Comparison of ENCODE assay signal across 22 cellular contexts in the genomic region with DNA sequence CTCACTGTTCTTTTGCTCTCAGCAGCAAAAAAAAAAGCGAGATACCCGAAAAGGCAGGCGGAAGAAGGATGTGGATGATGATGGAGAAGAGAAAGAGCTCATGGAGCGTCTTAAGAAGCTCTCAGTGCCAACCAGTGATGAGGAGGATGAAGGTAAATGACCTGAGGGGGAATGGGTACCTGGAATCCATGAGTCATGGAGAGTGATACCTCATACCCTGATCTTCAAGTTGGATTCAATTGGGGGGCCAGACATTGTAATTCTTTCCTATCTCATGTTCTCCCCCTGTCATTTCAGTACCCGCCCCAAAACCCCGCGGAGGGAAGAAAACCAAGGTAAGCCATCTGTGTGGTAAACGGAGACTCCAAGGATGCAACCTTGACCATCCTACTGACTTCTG. TPM values are rescaled to one million over a fixed set of nuclear protein-coding genes. Genes with fewer than 3 reads are reported as not detected.
DNase-seq lines count a peak whose midpoint lies in the region; ATAC-seq lines count a peak whose summit lies in the region.
"Had no signal": no experiment of that assay in that cellular context is flagged by ENCODE, and none has a peak within 500 bp of the region (broad histone marks: within the 10 kb centered on the region; RNA-seq: fewer than 3 reads in every experiment).

No MANE protein-coding gene starts in this region.

- POLR2A ChIA-PET in activated CD4-positive, alpha-beta T cell treated with anti-CD3 and anti-CD28 coated beads for 36 hours (lab: Charles Lee), result interaction anchor here (0.6 kb wide), 1 partner anchor 19 kb away, joined by 4 read pairs; no protein-coding TSS in a partner anchor

- DNase-seq in activated CD4-positive, alpha-beta T cell treated with anti-CD3 and anti-CD28 coated beads for 36 hours, result no peak
- DNase-seq in activated CD4-positive, alpha-beta T cell treated with anti-CD3 and anti-CD28 coated beads, Interleukin-2, amount 50 U/mL, for 4 hours, result no peak
- no peak for DNase-seq in activated naive CD4-positive, alpha-beta T cell treated with Interleukin-2 at 50 U/mL for 16 hours
- DNase-seq in activated naive CD8-positive, alpha-beta T cell treated with anti-CD3 and anti-CD28 coated beads for 36 hours, result no peak
- no peak for DNase-seq in dedifferentiated amniotic fluid mesenchymal stem cell (ENCODE audit: extremely low spot score)
- DNase-seq in NCI-H774 (lab: John Stamatoyannopoulos, UW), result no peak
- DNase-seq: BE2C, Calu3, DMS153, DND-41, HCEC 1CT, NCI-H1048, NCI-H1417, NCI-H1694, NCI-H2029 treated with DMSO at 0.1 percent for 48 hours, NCI-H446 treated with DMSO at 0.1 percent for 48 hours, NCI-H526, PC-9, Right ventricle myocardium superior had no signal

- H3K4me1 Mint-ChIP-seq in activated CD4-positive, alpha-beta T cell treated with anti-CD3 and anti-CD28 coated beads for 36 hours, result peaks cover 36% of the 10 kb centered on the region
- H3K4me1 Mint-ChIP-seq in activated naive CD4-positive, alpha-beta T cell treated with anti-CD3 and anti-CD28 coated beads, Interleukin-2, amount 50 U/mL, for 24 hours, result peaks cover 44% of the 10 kb centered on the region
- H3K4me1 Mint-ChIP-seq in activated naive CD8-positive, alpha-beta T cell treated with anti-CD3 and anti-CD28 coated beads for 36 hours, result peaks cover 39% of the 10 kb centered on the region
- H3K4me1 Mint-ChIP-seq in stimulated activated memory B cell treated with anti-CD40 and anti-IgM and Interleukin-4, amounts not matched to agents 10 μg/mL and 1 μg/mL and 100 μg/mL, for 72 hours, result peaks cover 29% of the 10 kb centered on the region

- no peak overlapping the region for H3K4me3 Mint-ChIP-seq in activated CD4-positive, alpha-beta T cell treated with anti-CD3 and anti-CD28 coated beads for 36 hours
- H3K4me3 Mint-ChIP-seq in activated naive CD4-positive, alpha-beta T cell treated with anti-CD3 and anti-CD28 coated beads, Interleukin-2, amount 50 U/mL, for 24 hours, result no peak overlapping the region
- no peak overlapping the region for H3K4me3 Mint-ChIP-seq in activated naive CD8-positive, alpha-beta T cell treated with anti-CD3 and anti-CD28 coated beads for 36 hours
- no peak overlapping the region for H3K4me3 Mint-ChIP-seq in stimulated activated memory B cell treated with anti-CD40 and anti-IgM and Interleukin-4, amounts not matched to agents 10 μg/mL and 1 μg/mL and 100 μg/mL, for 72 hours
- H3K4me3 Mint-ChIP-seq: CD14-positive monocyte had no signal

- intact Hi-C loops in activated CD4-positive, alpha-beta T cell treated with anti-CD3 and anti-CD28 coated beads for 36 hours (cut with DNase I, micrococcal nuclease), result no loop called here

- H3K36me3 Mint-ChIP-seq in activated CD4-positive, alpha-beta T cell treated with anti-CD3 and anti-CD28 coated beads for 36 hours (ENCODE audit: low read depth), result peaks cover 74% of the 10 kb centered on the region
- H3K36me3 Mint-ChIP-seq in activated naive CD4-positive, alpha-beta T cell treated with anti-CD3 and anti-CD28 coated beads, Interleukin-2, amount 50 U/mL, for 24 hours, result peaks cover 29% of the 10 kb centered on the region
- H3K36me3 Mint-ChIP-seq in activated naive CD8-positive, alpha-beta T cell treated with anti-CD3 and anti-CD28 coated beads for 36 hours, result peaks cover 54% of the 10 kb centered on the region
- peaks cover 63% of the 10 kb centered on the region for H3K36me3 Mint-ChIP-seq in stimulated activated memory B cell treated with anti-CD40 and anti-IgM and Interleukin-4, amounts not matched to agents 10 μg/mL and 1 μg/mL and 100 μg/mL, for 72 hours

- CTCF ChIA-PET in activated CD4-positive, alpha-beta T cell treated with anti-CD3 and anti-CD28 coated beads for 36 hours (lab: Charles Lee), result interaction anchor here (0.6 to 2.5 kb wide), 4 partner anchors 20 to 96 kb away, joined by 3 to 14 read pairs (median 6); no protein-coding TSS in a partner anchor

- H3K9me3 Mint-ChIP-seq in activated CD4-positive, alpha-beta T cell treated with anti-CD3 and anti-CD28 coated beads for 36 hours (ENCODE audit: low read depth), result no peaks in the 10 kb centered on the region
- H3K9me3 Mint-ChIP-seq in activated naive CD4-positive, alpha-beta T cell treated with anti-CD3 and anti-CD28 coated beads, Interleukin-2, amount 50 U/mL, for 24 hours, result no peaks in the 10 kb centered on the region
- no peaks in the 10 kb centered on the region for H3K9me3 Mint-ChIP-seq in activated naive CD8-positive, alpha-beta T cell treated with anti-CD3 and anti-CD28 coated beads for 36 hours
- no peaks in the 10 kb centered on the region for H3K9me3 Mint-ChIP-seq in stimulated activated memory B cell treated with anti-CD40 and anti-IgM and Interleukin-4, amounts not matched to agents 10 μg/mL and 1 μg/mL and 100 μg/mL, for 72 hours
- H3K9me3 Mint-ChIP-seq: CD14-positive monocyte had no signal

- H3K27me3 Mint-ChIP-seq in activated CD4-positive, alpha-beta T cell treated with anti-CD3 and anti-CD28 coated beads for 36 hours, result no peaks in the 10 kb centered on the region
- no peaks in the 10 kb centered on the region for H3K27me3 Mint-ChIP-seq in activated naive CD4-positive, alpha-beta T cell treated with anti-CD3 and anti-CD28 coated beads, Interleukin-2, amount 50 U/mL, for 24 hours
- H3K27me3 Mint-ChIP-seq in activated naive CD8-positive, alpha-beta T cell treated with anti-CD3 and anti-CD28 coated beads for 36 hours, result peaks cover 2% of the 10 kb centered on the region
- no peaks in the 10 kb centered on the region for H3K27me3 Mint-ChIP-seq in stimulated activated memory B cell treated with anti-CD40 and anti-IgM and Interleukin-4, amounts not matched to agents 10 μg/mL and 1 μg/mL and 100 μg/mL, for 72 hours

- no peak for ATAC-seq in activated CD4-positive, alpha-beta T cell treated with anti-CD3 and anti-CD28 coated beads for 36 hours
- ATAC-seq in stimulated activated memory B cell treated with anti-CD40 and anti-IgM and Interleukin-4, amounts not matched to agents 10 μg/mL and 1 μg/mL and 100 μg/mL, for 72 hours, result no peak

- peak overlapping the region; percentile 74 for H3K27ac Mint-ChIP-seq in activated CD4-positive, alpha-beta T cell treated with anti-CD3 and anti-CD28 coated beads for 36 hours
- peak overlapping the region; percentile 41 for H3K27ac Mint-ChIP-seq in activated naive CD4-positive, alpha-beta T cell treated with anti-CD3 and anti-CD28 coated beads, Interleukin-2, amount 50 U/mL, for 24 hours
- peak overlapping the region; percentile 38 for H3K27ac Mint-ChIP-seq in activated naive CD8-positive, alpha-beta T cell treated with anti-CD3 and anti-CD28 coated beads for 36 hours
- peak overlapping the region; percentile 15 for H3K27ac Mint-ChIP-seq in stimulated activated memory B cell treated with anti-CD40 and anti-IgM and Interleukin-4, amounts not matched to agents 10 μg/mL and 1 μg/mL and 100 μg/mL, for 72 hours

RNA-seq across cellular contexts. Expression of a gene that starts 6.8 kb away (rescaled TPM):
- 100 to 1,000 TPM in 1 of 2 experiments, 10 to 100 TPM in 1; 100.0 to 105 TPM for total RNA-seq in activated CD4-positive, alpha-beta T cell treated with anti-CD3 and anti-CD28 coated beads for 36 hours
- 100 to 1,000 TPM; 122 TPM for total RNA-seq in activated naive CD8-positive, alpha-beta T cell treated with anti-CD3 and anti-CD28 coated beads for 36 hours

RNA-seq across cellular contexts. Expression of a gene that starts 21.0 kb away (rescaled TPM):
- 10 to 100 TPM; 29.4 to 45.8 TPM for total RNA-seq in activated CD4-positive, alpha-beta T cell treated with anti-CD3 and anti-CD28 coated beads for 36 hours
- 10 to 100 TPM; 32.7 to 34.4 TPM for total RNA-seq in activated naive CD8-positive, alpha-beta T cell treated with anti-CD3 and anti-CD28 coated beads for 36 hours

RNA-seq across cellular contexts. Expression of a gene that starts 21.8 kb away (rescaled TPM):
- total RNA-seq in activated CD4-positive, alpha-beta T cell treated with anti-CD3 and anti-CD28 coated beads for 36 hours, result 100 to 1,000 TPM in 1 of 2 experiments, 10 to 100 TPM in 1; 91.3 to 104 TPM
- 100 to 1,000 TPM; 123 to 126 TPM for total RNA-seq in activated naive CD8-positive, alpha-beta T cell treated with anti-CD3 and anti-CD28 coated beads for 36 hours

RNA-seq across cellular contexts. Expression of a gene that starts 39.0 kb away (rescaled TPM):
- 10 to 100 TPM; 75.6 to 100.0 TPM for total RNA-seq in activated CD4-positive, alpha-beta T cell treated with anti-CD3 and anti-CD28 coated beads for 36 hours
- total RNA-seq in activated naive CD8-positive, alpha-beta T cell treated with anti-CD3 and anti-CD28 coated beads for 36 hours, result 10 to 100 TPM; 80.5 to 84.6 TPM

RNA-seq across cellular contexts. Expression of a gene that starts 39.6 kb away (rescaled TPM):
- total RNA-seq in activated CD4-positive, alpha-beta T cell treated with anti-CD3 and anti-CD28 coated beads for 36 hours, result 100 to 1,000 TPM; 111 to 114 TPM
- total RNA-seq in activated naive CD8-positive, alpha-beta T cell treated with anti-CD3 and anti-CD28 coated beads for 36 hours, result 100 to 1,000 TPM; 113 to 116 TPM

Comparison
In these comparisons a context has a peak if more than half of its experiments do, and no peak if none do; other contexts are left out.
1. H3K27ac Mint-ChIP-seq: peak in every context shown above with its lines; median percentile 74 in activated CD4-positive, alpha-beta T cell treated with anti-CD3 and anti-CD28 coated beads for 36 hours; 41 in activated naive CD4-positive, alpha-beta T cell treated with anti-CD3 and anti-CD28 coated beads, Interleukin-2, amount 50 U/mL, for 24 hours; 38 in activated naive CD8-positive, alpha-beta T cell treated with anti-CD3 and anti-CD28 coated beads for 36 hours; 15 in stimulated activated memory B cell treated with anti-CD40 and anti-IgM and Interleukin-4, amounts not matched to agents 10 μg/mL and 1 μg/mL and 100 μg/mL, for 72 hours.